14 cellular contexts compared by ENCODE assay signal in genomic region chr15:37137221-37137620, GRCh38. TPM values are rescaled to one million over a fixed set of nuclear protein-coding genes. Genes with fewer than 3 reads are reported as not detected.
DNase-seq lines count a peak whose midpoint lies in the region; ATAC-seq and TF ChIP-seq lines count a peak whose summit lies in the region.
"Had no signal": no experiment of that assay in that cellular context is flagged by ENCODE, and none has a peak within 500 bp of the region (broad histone marks: within the 10 kb centered on the region; RNA-seq: fewer than 3 reads in every experiment).

No MANE protein-coding gene starts in this region.

- H3K27me3 ChIP-seq in SK-N-SH (ENCODE audit: insufficient read depth) (no peaks in the 10 kb centered on the region), fibroblast of lung (ENCODE audit: control insufficient read depth, insufficient read depth, low read length) (no peaks in the 10 kb centered on the region)

- H3K27ac Mint-ChIP-seq in mesothelial cell of epicardium: peak overlapping the region; percentile 58
- H3K27ac Mint-ChIP-seq: CD4-positive, alpha-beta T cell had no signal

- H3F3A ChIP-seq in SK-N-SH (replicated peaks; ENCODE audit: insufficient read depth): peaks cover 24% of the 10 kb centered on the region

- WGBS in SK-N-SH (ENCODE audit: low lambda C conversion rate): 70% methylated on average over 2 of the region's 2 CpGs

- no peak overlapping the region for H3K4me3 Mint-ChIP-seq in mesothelial cell of epicardium
- H3K4me3 Mint-ChIP-seq: CD4-positive, alpha-beta T cell had no signal

- H3K9me3 ChIP-seq in SK-N-SH: no peaks in the 10 kb centered on the region
- no peaks in the 10 kb centered on the region for H3K9me3 ChIP-seq in fibroblast of lung (ENCODE audit: control insufficient read depth, insufficient read depth, low read depth, low read length)
- H3K9me3 ChIP-seq: A549, Caco-2, HAP-1 had no signal

- no peak for TF ChIP-seq EP300 in SK-N-SH (IDR thresholded peaks at IDR 0.05; ENCODE audit: borderline replicate concordance in 1 of 2, low read depth in 1 of 2, low read length in 1 of 2)

- H3K36me3 ChIP-seq in SK-N-SH (replicated peaks in 1 of 2; ENCODE audit: control insufficient read depth in 1 of 2, insufficient read depth in 2 of 2, low read length in 1 of 2) (no peaks in the 10 kb centered on the region), fibroblast of lung (ENCODE audit: control insufficient read depth, insufficient read depth, low read length) (no peaks in the 10 kb centered on the region)
- H3K36me3 ChIP-seq: HAP-1 had no signal

- H3K9me3 Mint-ChIP-seq in mesothelial cell of epicardium: no peaks in the 10 kb centered on the region
- H3K9me3 Mint-ChIP-seq: CD4-positive, alpha-beta T cell had no signal

- TF ChIP-seq CTCF in SK-N-SH (IDR thresholded peaks at IDR 0.05) (no peak), fibroblast of lung (conservative IDR thresholded peaks at IDR 0.05 in 1 of 2, IDR thresholded peaks at IDR 0.05 in 1 of 2; ENCODE audit: low read depth in 1 of 2, low read length in 2 of 2) (no peak), mesothelial cell of epicardium (IDR thresholded peaks at IDR 0.05; ENCODE audit: unreplicated experiment) (no peak)

- TF ChIP-seq RAD21 in SK-N-SH (IDR thresholded peaks at IDR 0.05; ENCODE audit: low read length): no peak

- no peak for DNase-seq in SK-N-SH
- peak; percentile 22 to 31 for DNase-seq in fibroblast of lung (ENCODE audit: low read depth in 2 of 2)
- DNase-seq in mesothelial cell of epicardium (ENCODE audit: low spot score in 2 of 2, unreplicated experiment in 2 of 2): no peak
- DNase-seq: AML-193; Caco-2; CD4-positive, alpha-beta T cell had no signal

- H2AFZ ChIP-seq in SK-N-SH (ENCODE audit: low read depth) (no peak overlapping the region), fibroblast of lung (ENCODE audit: low read length) (no peak overlapping the region)

- peaks cover 57% of the 10 kb centered on the region for H3K4me1 Mint-ChIP-seq in mesothelial cell of epicardium

- H3K27ac ChIP-seq in SK-N-SH (ENCODE audit: low read depth in 2 of 2, low read length in 1 of 2) (peak overlapping the region; percentile 34 to 57; a peak in 2 of 4 replicates), fibroblast of lung (ENCODE audit: insufficient read depth, low read length) (no peak overlapping the region)
- H3K27ac ChIP-seq: 22Rv1, A549, C4-2B had no signal

- H3K4me3 ChIP-seq in SK-N-SH (ENCODE audit: low read depth in 2 of 2, low read length in 1 of 2) (no peak overlapping the region), fibroblast of lung (replicated peaks in 1 of 4; ENCODE audit: control extremely low read depth in 1 of 4, insufficient read depth in 1 of 4, low read depth in 3 of 4, low read length in 4 of 4) (no peak overlapping the region)
- H3K4me3 ChIP-seq: A549, HAP-1 had no signal

- H3K4me2 ChIP-seq in SK-N-SH (no peak overlapping the region), fibroblast of lung (ENCODE audit: extremely low read depth, insufficient read depth, low read length) (no peak overlapping the region)
- H3K4me2 ChIP-seq: A549 had no signal

- no peaks in the 10 kb centered on the region for H3K36me3 Mint-ChIP-seq in mesothelial cell of epicardium

- POLR2A ChIA-PET in SK-N-SH (lab: Yijun Ruan, JAX): no interaction called here

- H3K9ac ChIP-seq in SK-N-SH: no peak overlapping the region
- no peak overlapping the region for H3K9ac ChIP-seq in fibroblast of lung (ENCODE audit: insufficient read depth, low read length)

- ATAC-seq in SK-N-SH treated with all-trans-retinoic acid at 6 μM for 48 hours (no peak), HG03025 (IDR thresholded peaks at IDR 0.05; ENCODE audit: low FRiP score, unreplicated experiment) (no peak), HG02642 (IDR thresholded peaks at IDR 0.05; ENCODE audit: poor library complexity, unreplicated experiment) (no peak), HG02759 (IDR thresholded peaks at IDR 0.05; ENCODE audit: unreplicated experiment) (no peak)
- ATAC-seq: A549 had no signal

- H4K20me1 ChIP-seq in SK-N-SH (ENCODE audit: insufficient read depth) (no peaks in the 10 kb centered on the region), fibroblast of lung (ENCODE audit: control insufficient read depth, extremely low read depth, insufficient read depth, low read length) (no peaks in the 10 kb centered on the region)

- no peaks in the 10 kb centered on the region for H3K79me2 ChIP-seq in SK-N-SH (ENCODE audit: insufficient read depth)
- H3K79me2 ChIP-seq in fibroblast of lung (ENCODE audit: control insufficient read depth, insufficient read depth, low read length): no peaks in the 10 kb centered on the region

- H3K4me1 ChIP-seq in SK-N-SH (ENCODE audit: control insufficient read depth in 1 of 2, insufficient read depth in 2 of 2, low read depth in 1 of 2, low read length in 1 of 2): peaks cover 5 to 22% of the 10 kb centered on the region in 2 experiments; a peak in 2 of 4 replicates
- no peaks in the 10 kb centered on the region for H3K4me1 ChIP-seq in fibroblast of lung (ENCODE audit: control insufficient read depth, extremely low read depth, insufficient read depth, low read length)

- CTCF ChIA-PET in SK-N-SH (lab: Yijun Ruan, JAX): no interaction called here

- no peaks in the 10 kb centered on the region for H3K9me2 ChIP-seq in SK-N-SH

- H3K27me3 Mint-ChIP-seq in mesothelial cell of epicardium (ENCODE audit: low read depth): no peaks in the 10 kb centered on the region

TF ChIP-seq in SK-N-SH, 30 proteins besides CTCF, POLR2A, EP300 and RAD21:
- TF ChIP-seq CHD2 (IDR thresholded peaks at IDR 0.05; ENCODE audit: low read length, partially characterized antibody) (no peak), ZBTB33 (IDR thresholded peaks at IDR 0.05; ENCODE audit: borderline replicate concordance, low read depth) (no peak), USF1 (IDR thresholded peaks at IDR 0.05; ENCODE audit: borderline replicate concordance, low read depth) (no peak)

TF ChIP-seq in SK-N-SH treated with all-trans-retinoic acid at 6 μM for 48 hours, 23 proteins besides CTCF, POLR2A, EP300 and RAD21:
- TF ChIP-seq ZNF70 (CRISPR knock-in tag; IDR thresholded peaks at IDR 0.05): no peak
- no peak for TF ChIP-seq ISL1 (CRISPR knock-in tag; IDR thresholded peaks at IDR 0.05)
- TF ChIP-seq TCF4 (CRISPR knock-in tag; IDR thresholded peaks at IDR 0.05; ENCODE audit: borderline replicate concordance): no peak
- TF ChIP-seq ZFP3 (CRISPR knock-in tag; IDR thresholded peaks at IDR 0.05): no peak
- TF ChIP-seq POU6F1 (CRISPR knock-in tag; IDR thresholded peaks at IDR 0.05; ENCODE audit: borderline replicate concordance, low read depth): no peak
- no peak for TF ChIP-seq PATZ1 (CRISPR knock-in tag; IDR thresholded peaks at IDR 0.05; ENCODE audit: borderline replicate concordance)
- no peak for TF ChIP-seq BACH2 (CRISPR knock-in tag; IDR thresholded peaks at IDR 0.05; ENCODE audit: borderline replicate concordance)
- TF ChIP-seq RARB (CRISPR knock-in tag; IDR thresholded peaks at IDR 0.05): no peak
- no peak for TF ChIP-seq CSRNP3 (CRISPR knock-in tag; IDR thresholded peaks at IDR 0.05)
- TF ChIP-seq OSR1 (CRISPR knock-in tag; IDR thresholded peaks at IDR 0.05): no peak
- TF ChIP-seq ZNF8 (CRISPR knock-in tag; IDR thresholded peaks at IDR 0.05): no peak
TF ChIP-seq in SK-N-SH treated with all-trans-retinoic acid at 6 μM for 48 hours: peak in this region for 0.

RNA-seq across cellular contexts. Expression of gene MEIS2, which starts 36.9 kb away (rescaled TPM):
- polyA plus RNA-seq in SK-N-SH (2012; rRNA removed): 120 and 146 TPM in 2 replicates
- polyA plus RNA-seq in SK-N-SH (2012; cell fraction: cytosol; rRNA removed): 113 and 133 TPM in 2 replicates
- polyA plus RNA-seq in SK-N-SH (2012; cell fraction: nucleus; rRNA removed): 253 and 311 TPM in 2 replicates
- total RNA-seq in fibroblast of lung: 16.9 and 31.0 TPM in 2 replicates
- 37.1 and 40.2 TPM in 2 replicates for polyA plus RNA-seq in fibroblast of lung
- polyA plus RNA-seq in fibroblast of lung (2012): 42.3 and 48.9 TPM in 2 replicates
- polyA minus RNA-seq in fibroblast of lung (ENCODE audit: low replicate concordance): 68.8 and 77.4 TPM in 2 replicates
- total RNA-seq in mesothelial cell of epicardium: 377 to 397 TPM (median 379 TPM) in 3 replicates
- total RNA-seq: CD4-positive, alpha-beta T cell had no signal

Comparison
In these comparisons a context has a peak if more than half of its experiments do, and no peak if none do; other contexts are left out.
1. DNase-seq: peak in fibroblast of lung (2 of 2); none in SK-N-SH (single experiment) and mesothelial cell of epicardium (0 of 2).
2. RNA of gene MEIS2, which starts 36.9 kb away (total RNA-seq): 377 to 397 TPM in mesothelial cell of epicardium; 16.9 to 31.0 TPM in fibroblast of lung; every median in the first group is over 10 times any median in the second.